Comparison of ENCODE assay signal across 1 cellular context in genomic region chr10:129462257-129462795, GRCh38.
TF ChIP-seq lines count a peak whose summit lies in the region.

No MANE protein-coding gene starts in this region.

TF ChIP-seq in HepG2, 621 proteins besides CTCF, POLR2A, EP300 and RAD21 (continued from another document and continues in another):
- TF ChIP-seq HNF1A (IDR thresholded peaks at IDR 0.05; ENCODE audit: low read depth), result peak; percentile 62
- TF ChIP-seq HNF1A (CRISPR knock-in tag; IDR thresholded peaks at IDR 0.05; ENCODE audit: borderline replicate concordance), result peak; percentile 81; the same call in 1 of the 2 replicates
- no peak for TF ChIP-seq ZNF3 (CRISPR knock-in tag; IDR thresholded peaks at IDR 0.05)
- TF ChIP-seq RAD51 (IDR thresholded peaks at IDR 0.05; ENCODE audit: borderline replicate concordance), result no peak
- TF ChIP-seq TIGD3 (CRISPR knock-in tag; IDR thresholded peaks at IDR 0.05; ENCODE audit: borderline replicate concordance), result no peak
- TF ChIP-seq ZNF543 (CRISPR knock-in tag; IDR thresholded peaks at IDR 0.05), result no peak
- TF ChIP-seq KIAA2018 (CRISPR knock-in tag; IDR thresholded peaks at IDR 0.05; ENCODE audit: borderline replicate concordance), result no peak
- TF ChIP-seq ARNTL (CRISPR knock-in tag; IDR thresholded peaks at IDR 0.05), result 0 out of 2 replicates have a peak, but pooled peaks have one; percentile 38
- TF ChIP-seq FOXK2 (IDR thresholded peaks at IDR 0.05), result peak; percentile 56; the same call in 1 of the 2 replicates
- TF ChIP-seq DMAP1 (CRISPR knock-in tag; IDR thresholded peaks at IDR 0.05), result 0 out of 2 replicates have a peak, but pooled peaks have one; percentile 33
- TF ChIP-seq ZNF230 (CRISPR knock-in tag; IDR thresholded peaks at IDR 0.05), result no peak
- no peak for TF ChIP-seq NFAT5 (CRISPR knock-in tag; IDR thresholded peaks at IDR 0.05)
- no peak for TF ChIP-seq ZNF207 (IDR thresholded peaks at IDR 0.05; ENCODE audit: borderline replicate concordance)
- no peak for TF ChIP-seq PHB2 (IDR thresholded peaks at IDR 0.05; ENCODE audit: partially characterized antibody)
- TF ChIP-seq KAT8 (CRISPR knock-in tag; IDR thresholded peaks at IDR 0.05), result peak; percentile 61; the same call in 1 of the 2 replicates
- TF ChIP-seq ZNF24 (IDR thresholded peaks at IDR 0.05), result no peak
- no peak for TF ChIP-seq SNRNP70 (IDR thresholded peaks at IDR 0.05; ENCODE audit: low read depth, low read length)
- no peak for TF ChIP-seq POLR2G (IDR thresholded peaks at IDR 0.05; ENCODE audit: low read depth, low read length)
- TF ChIP-seq ZNF784 (CRISPR knock-in tag; IDR thresholded peaks at IDR 0.05; ENCODE audit: borderline replicate concordance), result 0 out of 2 replicates have a peak, but pooled peaks have one; percentile 43
- no peak for TF ChIP-seq PHF21A (CRISPR knock-in tag; IDR thresholded peaks at IDR 0.05)
- no peak for TF ChIP-seq MAF1 (CRISPR knock-in tag; IDR thresholded peaks at IDR 0.05; ENCODE audit: borderline replicate concordance)
- 0 out of 2 replicates have a peak, but pooled peaks have one; percentile 28 for TF ChIP-seq ZNF605 (CRISPR knock-in tag; IDR thresholded peaks at IDR 0.05)
- TF ChIP-seq KLF13 (CRISPR knock-in tag; IDR thresholded peaks at IDR 0.05), result no peak
- TF ChIP-seq ZNF205 (CRISPR knock-in tag; IDR thresholded peaks at IDR 0.05), result no peak; the same call in 1 of the 2 replicates
- TF ChIP-seq DPF2 (CRISPR knock-in tag; IDR thresholded peaks at IDR 0.05; ENCODE audit: borderline replicate concordance, low read depth), result peak; percentile 53; the same call in 1 of the 2 replicates
- TF ChIP-seq FUBP1 (CRISPR knock-in tag; IDR thresholded peaks at IDR 0.05; ENCODE audit: borderline replicate concordance), result no peak
- no peak for TF ChIP-seq ZNF263 (CRISPR knock-in tag; IDR thresholded peaks at IDR 0.05)
- TF ChIP-seq ZNF101 (CRISPR knock-in tag; IDR thresholded peaks at IDR 0.05; ENCODE audit: borderline replicate concordance, low read depth), result no peak
